ENCODE assay signal across 13 cellular contexts in the genomic region with DNA sequence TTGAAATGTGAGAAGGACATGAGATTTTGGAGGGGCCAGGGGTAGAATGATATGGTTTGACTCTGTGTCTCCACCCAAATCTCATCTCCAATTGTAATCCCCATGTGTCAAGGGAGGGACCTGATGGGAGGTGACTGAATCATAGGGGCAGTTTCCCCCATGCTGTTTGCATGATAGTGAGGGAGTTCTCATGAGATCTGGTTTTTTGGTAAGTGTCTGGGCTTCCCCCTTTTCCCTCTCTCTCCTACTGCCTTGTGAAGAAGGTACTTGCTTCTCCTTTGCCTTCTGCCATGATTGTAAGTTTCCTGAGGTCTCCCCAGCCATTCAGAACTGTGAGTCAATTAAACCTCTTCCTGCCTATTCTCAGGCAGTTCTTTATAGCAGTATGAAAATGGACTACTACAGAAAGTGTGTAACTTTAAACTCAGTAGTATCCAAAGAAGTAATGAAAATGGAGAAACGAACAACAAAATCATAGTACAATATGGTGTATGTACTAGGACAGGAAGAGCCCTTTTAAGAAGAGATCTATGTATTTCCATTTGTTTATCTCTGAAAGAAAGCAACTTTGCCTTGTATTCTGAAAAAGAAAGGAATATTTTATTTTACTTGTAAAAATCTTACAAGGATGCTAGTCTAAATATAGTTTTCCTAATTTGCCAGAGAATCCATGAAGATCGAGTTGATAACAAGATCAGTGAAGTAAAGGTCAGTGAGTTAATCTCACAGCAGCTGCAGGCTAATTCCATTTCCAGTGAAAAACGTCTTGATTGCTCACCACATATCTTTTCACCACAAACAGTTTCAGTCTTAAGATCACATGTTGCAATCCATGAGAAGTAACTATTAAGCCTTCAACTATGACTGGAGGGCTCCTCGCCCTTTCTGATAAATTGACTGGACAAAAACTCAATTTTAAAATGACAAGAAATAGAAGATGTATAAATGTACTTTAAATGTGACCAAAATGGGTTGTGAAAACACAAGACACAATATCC. TPM values are rescaled to one million over a fixed set of nuclear protein-coding genes. Genes with fewer than 3 reads are reported as not detected.
DNase-seq lines count a peak whose midpoint lies in the region; TF ChIP-seq lines count a peak whose summit lies in the region.
"Had no signal": no experiment of that assay in that cellular context is flagged by ENCODE, and none has a peak within 500 bp of the region (broad histone marks: within the 10 kb centered on the region; RNA-seq: fewer than 3 reads in every experiment).

No MANE protein-coding gene starts in this region.

- H3K4me3 ChIP-seq in A673 (ENCODE audit: low read depth, low read length, poor library complexity, severe bottlenecking) (no peak overlapping the region), kidney epithelial cell (ENCODE audit: low read depth, low read length) (no peak overlapping the region)
- H3K4me3 ChIP-seq: ovary, thoracic aorta had no signal

- DNase-seq in A673 (ENCODE audit: low spot score) (peak; percentile 3), HS-5 (ENCODE audit: low read depth) (peak; percentile 76), amniotic stem cell (lab: John Stamatoyannopoulos, UW) (peak; percentile 80), kidney epithelial cell (ENCODE audit: low read depth) (peak; percentile 72), NCI-H1694 (lab: John Stamatoyannopoulos, UW) (no peak), COLO668 (lab: John Stamatoyannopoulos, UW; ENCODE audit: unreplicated experiment) (no peak), NCI-H510A treated with DMSO at 0.1 percent for 48 hours (lab: John Stamatoyannopoulos, UW) (no peak)
- DNase-seq in central memory CD4-positive, alpha-beta T cell = no peak
- DNase-seq: DMS79; effector CD8-positive, alpha-beta T cell; ovary; T-helper 9 cell had no signal

- H3K36me3 ChIP-seq in A673 (ENCODE audit: insufficient read depth, low read length, poor library complexity, severe bottlenecking) = peaks cover 3% of the 10 kb centered on the region
- H3K36me3 ChIP-seq in kidney epithelial cell (ENCODE audit: control insufficient read depth, insufficient read depth, low read length) = no peaks in the 10 kb centered on the region
- H3K36me3 ChIP-seq: ovary had no signal

- intact Hi-C loops in A673 (cut with micrococcal nuclease; ENCODE audit: unreplicated experiment) = no loop called here

- TF ChIP-seq CTCF in A673 (conservative IDR thresholded peaks at IDR 0.05; ENCODE audit: low read depth, low read length) (no peak), kidney epithelial cell (IDR thresholded peaks at IDR 0.05; ENCODE audit: insufficient read depth, low read length, poor library complexity, severe bottlenecking) (no peak)

- POLR2A ChIA-PET in A673 (lab: Charles Lee; ENCODE audit: low non-redundant PET) = interaction anchor here (0.6 kb wide), 1 partner anchor 1343 kb away, joined by 4 read pairs; no protein-coding TSS in a partner anchor

- no peak overlapping the region for H3K27ac ChIP-seq in A673 (ENCODE audit: low read depth, low read length, poor library complexity, severe bottlenecking)
- H3K27ac ChIP-seq: ovary had no signal

- H3K4me1 ChIP-seq in A673 (ENCODE audit: insufficient read depth, low read length, poor library complexity, severe bottlenecking) = no peaks in the 10 kb centered on the region

- no TSS peak for BruUV-seq in A673 (replicated peaks; lab: Mats Ljungman, UMichigan)

- no peaks in the 10 kb centered on the region for H3K27me3 ChIP-seq in A673 (replicated peaks; ENCODE audit: insufficient read depth, low read depth, low read length, poor library complexity)
- H3K27me3 ChIP-seq in kidney epithelial cell (ENCODE audit: control insufficient read depth, insufficient read depth, low read length) = no peaks in the 10 kb centered on the region
- H3K27me3 ChIP-seq: ovary had no signal

- H3K9me3 ChIP-seq in A673 (ENCODE audit: low read depth, low read length, poor library complexity, severe bottlenecking) = no peaks in the 10 kb centered on the region
- H3K9me3 ChIP-seq: ovary, thoracic aorta had no signal

- CTCF ChIA-PET in A673 (lab: Charles Lee) = no interaction called here

RNA-seq across cellular contexts. Expression of a gene that starts 20.5 kb away (rescaled TPM):
- total RNA-seq in A673 (2021) (10.0 and 10.8 TPM in 2 replicates), kidney epithelial cell (30.4 and 31.6 TPM in 2 replicates)

RNA-seq across cellular contexts. Expression of a gene that starts 52.4 kb away (rescaled TPM):
- 0.87 and 0.99 TPM in 2 replicates for total RNA-seq in A673 (2021)
- total RNA-seq in kidney epithelial cell = 158 and 160 TPM in 2 replicates

Comparison
In these comparisons a context has a peak if more than half of its experiments do, and no peak if none do; other contexts are left out.
1. DNase-seq: peak in A673 (single experiment), HS-5 (single experiment), amniotic stem cell (single experiment) and kidney epithelial cell (single experiment); none in central memory CD4-positive, alpha-beta T cell (single experiment), NCI-H1694 (single experiment), COLO668 (single experiment) and NCI-H510A treated with DMSO at 0.1 percent for 48 hours (single experiment).
2. RNA of a gene that starts 52.4 kb away (total RNA-seq): 158 to 160 TPM in kidney epithelial cell; 0.87 to 0.99 TPM in A673; every median in the first group is over 10 times any median in the second.